ENCODE assay signal across 17 cellular contexts in the genomic region with DNA sequence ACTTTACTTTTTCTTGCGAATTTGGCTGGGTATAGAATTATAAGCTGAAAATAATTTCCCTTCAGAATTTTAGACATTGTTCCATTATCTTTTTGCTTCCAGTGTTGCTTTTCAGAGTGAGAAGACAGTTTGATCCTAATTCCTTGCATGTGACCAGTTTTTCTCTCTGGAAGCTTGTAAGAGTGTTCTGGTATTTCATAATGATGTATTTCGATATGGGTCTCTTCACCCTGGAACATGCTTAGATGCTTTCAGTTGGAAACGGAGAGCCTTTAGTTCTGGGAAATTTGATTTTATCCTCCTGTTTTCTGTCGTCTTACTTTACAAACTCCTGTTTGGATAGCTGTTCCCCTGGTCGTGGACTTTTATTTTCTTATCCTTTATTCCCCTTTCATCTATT. TPM values are rescaled to one million over a fixed set of nuclear protein-coding genes. Genes with fewer than 3 reads are reported as not detected.
A peak's percentile ranks its signal among the peaks of the same experiment; 100 is the strongest.
DNase-seq lines count a peak whose midpoint lies in the region; ATAC-seq and TF ChIP-seq lines count a peak whose summit lies in the region.
"Had no signal": no experiment of that assay in that cellular context is flagged by ENCODE, and none has a peak within 500 bp of the region (broad histone marks: within the 10 kb centered on the region; RNA-seq: fewer than 3 reads in every experiment).

No MANE protein-coding gene starts in this region.

- no peak for TF ChIP-seq POLR2A in stomach (IDR thresholded peaks at IDR 0.05)

- 72 to 78% (median 77%) methylated on average over 5 of the region's 5 CpGs for WGBS in stomach, 5 donors

- H3K4me3 Mint-ChIP-seq in T-helper 17 cell (no peak overlapping the region), endothelial cell (ENCODE audit: unreplicated experiment) (peak overlapping the region; percentile 67), nephron progenitor cell (no peak overlapping the region)

- TF ChIP-seq EP300 in stomach (IDR thresholded peaks at IDR 0.05): no peak

- DNase-seq in T-helper 17 cell (no peak), endothelial cell (ENCODE audit: low spot score) (no peak), nephron progenitor cell (no peak), stomach (no peak), NCI-H748 treated with DMSO at 0.1 percent for 48 hours (lab: John Stamatoyannopoulos, UW) (no peak)
- DNase-seq in effector CD4-positive, alpha-beta T cell: no peak
- DNase-seq in stimulated activated CD4-positive, alpha-beta T cell treated with anti-CD3 and anti-CD28 coated beads, Interleukin-2, amount 100 ng/mL, for 48 hours: no peak
- DNase-seq: C1 segment of cervical spinal cord, GDM1, GM23248, HCEC 1CT, NCI-H187, NCI-H226, NCI-H69, PC-9 had no signal

- peak overlapping the region in 3 of 5 donors; percentile 16 to 68 (median 25) for H3K27ac ChIP-seq in stomach
- H3K27ac ChIP-seq: GM23248, PC-9 had no signal

- H3K27me3 ChIP-seq in stomach: no peaks in the 10 kb centered on the region

- intact Hi-C loops in stomach (cut with DNase I; ENCODE audit: low total_unique reads): no loop called here

- H3K36me3 Mint-ChIP-seq in T-helper 17 cell (ENCODE audit: low read depth) (peaks cover 10% of the 10 kb centered on the region), endothelial cell (ENCODE audit: low read depth, unreplicated experiment) (peaks cover 25% of the 10 kb centered on the region), nephron progenitor cell (ENCODE audit: low read depth) (peaks cover 13% of the 10 kb centered on the region)

- H3K9me3 ChIP-seq in T-helper 17 cell (ENCODE audit: control insufficient read depth, low read length, poor library complexity, severe bottlenecking): no peaks in the 10 kb centered on the region
- no peaks in the 10 kb centered on the region for H3K9me3 ChIP-seq in stomach

- peaks cover 6 to 79% (median 40%) of the 10 kb centered on the region in 4 donors for H3K4me1 ChIP-seq in stomach

- H3K9me3 Mint-ChIP-seq in endothelial cell (ENCODE audit: unreplicated experiment) (no peaks in the 10 kb centered on the region), nephron progenitor cell (no peaks in the 10 kb centered on the region)

- H3K27ac Mint-ChIP-seq in T-helper 17 cell (peak overlapping the region; percentile 69), endothelial cell (ENCODE audit: unreplicated experiment) (peak overlapping the region; percentile 34), nephron progenitor cell (peak overlapping the region; percentile 25)

- H3K36me3 ChIP-seq in stomach: no peaks in the 10 kb centered on the region

- ATAC-seq in T-helper 17 cell: no peak
- ATAC-seq: GM12878 had no signal

- H3K4me3 ChIP-seq in stomach: no peak overlapping the region
- H3K4me3 ChIP-seq: GM12878, GM23248, PC-9 had no signal

- H3K27me3 Mint-ChIP-seq in T-helper 17 cell: peaks cover 43% of the 10 kb centered on the region
- H3K27me3 Mint-ChIP-seq in endothelial cell (ENCODE audit: unreplicated experiment): peaks cover 3% of the 10 kb centered on the region
- peaks cover 6% of the 10 kb centered on the region for H3K27me3 Mint-ChIP-seq in nephron progenitor cell (ENCODE audit: low read depth, poor library complexity)

- TF ChIP-seq CTCF in endothelial cell (IDR thresholded peaks at IDR 0.05; ENCODE audit: unreplicated experiment): no peak
- TF ChIP-seq CTCF in nephron progenitor cell (IDR thresholded peaks at IDR 0.05): no peak
- TF ChIP-seq CTCF in stomach (IDR thresholded peaks at IDR 0.05): no peak

- peaks cover 3% of the 10 kb centered on the region for H3K4me1 Mint-ChIP-seq in T-helper 17 cell
- peaks cover 43% of the 10 kb centered on the region for H3K4me1 Mint-ChIP-seq in endothelial cell (ENCODE audit: unreplicated experiment)
- peaks cover 21% of the 10 kb centered on the region for H3K4me1 Mint-ChIP-seq in nephron progenitor cell

RNA-seq across cellular contexts. Expression of a gene that starts 13.9 kb away (rescaled TPM):
- under 1 TPM; 0.15 to 0.78 TPM for total RNA-seq in T-helper 17 cell
- total RNA-seq in endothelial cell (ENCODE audit: unreplicated experiment): 94.2 TPM
- 10 to 100 TPM in 1 of 5 donors, 1 to 10 TPM in 3, under 1 TPM in 1; 0.58 to 17.9 (median 8.1) TPM for total RNA-seq in stomach
- 1 to 10 TPM in 2 of 3 donors, under 1 TPM in 1; 0.76 to 4.7 (median 1.7) TPM for polyA plus RNA-seq in stomach
- polyA plus RNA-seq: GM23248 had no signal

RNA-seq across cellular contexts. Expression of a gene that starts 53.4 kb away (rescaled TPM):
- total RNA-seq in T-helper 17 cell: not detected
- not detected for total RNA-seq in endothelial cell (ENCODE audit: unreplicated experiment)
- under 1 TPM in 1 of 5 donors, not detected in 4; 0.92 TPM for total RNA-seq in stomach
- polyA plus RNA-seq in stomach: not detected
- total RNA-seq: A673, GM12878, GM23248 had no signal
- polyA plus RNA-seq: GM12878, GM23248 had no signal
